ENCODE assay signal across 1 cellular context in the genomic region with DNA sequence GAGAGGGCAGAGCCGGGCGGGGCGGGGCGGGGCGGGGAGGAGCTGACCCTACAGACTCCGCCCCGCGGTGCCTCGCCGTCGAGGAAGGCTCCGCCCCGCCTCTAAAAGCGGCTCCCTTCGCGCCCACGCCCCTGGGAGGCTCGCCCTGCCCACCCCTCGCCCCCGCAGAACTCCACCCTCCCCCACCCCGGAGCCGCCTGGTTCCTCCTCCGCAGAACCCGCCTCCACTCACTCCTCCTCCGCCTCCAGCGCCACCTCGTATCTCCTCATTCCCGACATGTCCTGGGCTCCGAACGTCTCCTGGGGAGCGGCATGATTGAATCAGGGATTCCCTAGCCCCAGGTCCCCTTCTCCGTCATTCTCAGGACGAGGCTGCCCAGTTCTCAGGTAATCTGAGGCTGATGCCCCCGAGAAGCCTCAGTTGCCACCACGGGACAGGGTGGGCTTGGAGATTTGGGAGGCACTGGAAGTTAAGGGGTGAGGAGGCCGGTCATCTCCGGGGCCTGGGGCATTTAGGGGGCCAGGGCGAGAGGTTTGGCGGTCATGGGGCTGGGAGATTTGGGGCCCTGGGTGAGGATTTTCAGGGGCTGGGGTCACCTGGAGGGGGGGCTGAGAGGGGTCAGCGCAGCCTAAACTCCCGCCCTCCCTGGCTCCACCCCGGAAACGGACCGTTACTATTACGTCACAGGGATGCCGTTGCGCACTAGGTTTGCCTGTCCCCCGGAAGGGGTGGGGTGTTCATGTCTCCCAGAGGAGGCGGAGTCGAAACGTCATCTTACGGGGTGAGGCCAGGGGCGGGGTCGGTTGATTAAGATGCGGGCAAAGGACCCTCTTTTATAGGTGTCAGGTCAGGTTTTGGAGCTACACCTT.
A peak's percentile ranks its signal among the peaks of the same experiment; 100 is the strongest.
TF ChIP-seq lines count a peak whose summit lies in the region.

No MANE protein-coding gene starts in this region.

TF ChIP-seq in Ishikawa, 13 proteins besides CTCF, POLR2A, EP300 and RAD21 (continued from another document):
- no peak for TF ChIP-seq TCF12 (IDR thresholded peaks at IDR 0.05; ENCODE audit: low read depth)
- TF ChIP-seq YY1 (IDR thresholded peaks at IDR 0.05; ENCODE audit: low read depth): 0 out of 2 replicates have a peak, but pooled peaks have one; percentile 15
TF ChIP-seq in Ishikawa: peak in this region for 6.
